1 cellular context compared by ENCODE assay signal in genomic region chr16:85571813-85572619, GRCh38.
TF ChIP-seq lines count a peak whose summit lies in the region.

No MANE protein-coding gene starts in this region.

TF ChIP-seq in K562, 482 proteins besides CTCF, POLR2A, EP300 and RAD21 (continued from another document and continues in another):
- TF ChIP-seq, protein P1, sequence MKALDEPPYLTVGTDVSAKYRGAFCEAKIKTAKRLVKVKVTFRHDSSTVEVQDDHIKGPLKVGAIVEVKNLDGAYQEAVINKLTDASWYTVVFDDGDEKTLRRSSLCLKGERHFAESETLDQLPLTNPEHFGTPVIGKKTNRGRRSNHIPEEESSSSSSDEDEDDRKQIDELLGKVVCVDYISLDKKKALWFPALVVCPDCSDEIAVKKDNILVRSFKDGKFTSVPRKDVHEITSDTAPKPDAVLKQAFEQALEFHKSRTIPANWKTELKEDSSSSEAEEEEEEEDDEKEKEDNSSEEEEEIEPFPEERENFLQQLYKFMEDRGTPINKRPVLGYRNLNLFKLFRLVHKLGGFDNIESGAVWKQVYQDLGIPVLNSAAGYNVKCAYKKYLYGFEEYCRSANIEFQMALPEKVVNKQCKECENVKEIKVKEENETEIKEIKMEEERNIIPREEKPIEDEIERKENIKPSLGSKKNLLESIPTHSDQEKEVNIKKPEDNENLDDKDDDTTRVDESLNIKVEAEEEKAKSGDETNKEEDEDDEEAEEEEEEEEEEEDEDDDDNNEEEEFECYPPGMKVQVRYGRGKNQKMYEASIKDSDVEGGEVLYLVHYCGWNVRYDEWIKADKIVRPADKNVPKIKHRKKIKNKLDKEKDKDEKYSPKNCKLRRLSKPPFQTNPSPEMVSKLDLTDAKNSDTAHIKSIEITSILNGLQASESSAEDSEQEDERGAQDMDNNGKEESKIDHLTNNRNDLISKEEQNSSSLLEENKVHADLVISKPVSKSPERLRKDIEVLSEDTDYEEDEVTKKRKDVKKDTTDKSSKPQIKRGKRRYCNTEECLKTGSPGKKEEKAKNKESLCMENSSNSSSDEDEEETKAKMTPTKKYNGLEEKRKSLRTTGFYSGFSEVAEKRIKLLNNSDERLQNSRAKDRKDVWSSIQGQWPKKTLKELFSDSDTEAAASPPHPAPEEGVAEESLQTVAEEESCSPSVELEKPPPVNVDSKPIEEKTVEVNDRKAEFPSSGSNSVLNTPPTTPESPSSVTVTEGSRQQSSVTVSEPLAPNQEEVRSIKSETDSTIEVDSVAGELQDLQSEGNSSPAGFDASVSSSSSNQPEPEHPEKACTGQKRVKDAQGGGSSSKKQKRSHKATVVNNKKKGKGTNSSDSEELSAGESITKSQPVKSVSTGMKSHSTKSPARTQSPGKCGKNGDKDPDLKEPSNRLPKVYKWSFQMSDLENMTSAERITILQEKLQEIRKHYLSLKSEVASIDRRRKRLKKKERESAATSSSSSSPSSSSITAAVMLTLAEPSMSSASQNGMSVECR (CRISPR knock-in tag; IDR thresholded peaks at IDR 0.05): peak; percentile 31; the same call in 1 of the 2 replicates
- no peak for TF ChIP-seq HMGXB4 (CRISPR knock-in tag; IDR thresholded peaks at IDR 0.05)
- TF ChIP-seq TRIM25 (IDR thresholded peaks at IDR 0.05; ENCODE audit: borderline replicate concordance): peak; percentile 99
- TF ChIP-seq, protein P2, sequence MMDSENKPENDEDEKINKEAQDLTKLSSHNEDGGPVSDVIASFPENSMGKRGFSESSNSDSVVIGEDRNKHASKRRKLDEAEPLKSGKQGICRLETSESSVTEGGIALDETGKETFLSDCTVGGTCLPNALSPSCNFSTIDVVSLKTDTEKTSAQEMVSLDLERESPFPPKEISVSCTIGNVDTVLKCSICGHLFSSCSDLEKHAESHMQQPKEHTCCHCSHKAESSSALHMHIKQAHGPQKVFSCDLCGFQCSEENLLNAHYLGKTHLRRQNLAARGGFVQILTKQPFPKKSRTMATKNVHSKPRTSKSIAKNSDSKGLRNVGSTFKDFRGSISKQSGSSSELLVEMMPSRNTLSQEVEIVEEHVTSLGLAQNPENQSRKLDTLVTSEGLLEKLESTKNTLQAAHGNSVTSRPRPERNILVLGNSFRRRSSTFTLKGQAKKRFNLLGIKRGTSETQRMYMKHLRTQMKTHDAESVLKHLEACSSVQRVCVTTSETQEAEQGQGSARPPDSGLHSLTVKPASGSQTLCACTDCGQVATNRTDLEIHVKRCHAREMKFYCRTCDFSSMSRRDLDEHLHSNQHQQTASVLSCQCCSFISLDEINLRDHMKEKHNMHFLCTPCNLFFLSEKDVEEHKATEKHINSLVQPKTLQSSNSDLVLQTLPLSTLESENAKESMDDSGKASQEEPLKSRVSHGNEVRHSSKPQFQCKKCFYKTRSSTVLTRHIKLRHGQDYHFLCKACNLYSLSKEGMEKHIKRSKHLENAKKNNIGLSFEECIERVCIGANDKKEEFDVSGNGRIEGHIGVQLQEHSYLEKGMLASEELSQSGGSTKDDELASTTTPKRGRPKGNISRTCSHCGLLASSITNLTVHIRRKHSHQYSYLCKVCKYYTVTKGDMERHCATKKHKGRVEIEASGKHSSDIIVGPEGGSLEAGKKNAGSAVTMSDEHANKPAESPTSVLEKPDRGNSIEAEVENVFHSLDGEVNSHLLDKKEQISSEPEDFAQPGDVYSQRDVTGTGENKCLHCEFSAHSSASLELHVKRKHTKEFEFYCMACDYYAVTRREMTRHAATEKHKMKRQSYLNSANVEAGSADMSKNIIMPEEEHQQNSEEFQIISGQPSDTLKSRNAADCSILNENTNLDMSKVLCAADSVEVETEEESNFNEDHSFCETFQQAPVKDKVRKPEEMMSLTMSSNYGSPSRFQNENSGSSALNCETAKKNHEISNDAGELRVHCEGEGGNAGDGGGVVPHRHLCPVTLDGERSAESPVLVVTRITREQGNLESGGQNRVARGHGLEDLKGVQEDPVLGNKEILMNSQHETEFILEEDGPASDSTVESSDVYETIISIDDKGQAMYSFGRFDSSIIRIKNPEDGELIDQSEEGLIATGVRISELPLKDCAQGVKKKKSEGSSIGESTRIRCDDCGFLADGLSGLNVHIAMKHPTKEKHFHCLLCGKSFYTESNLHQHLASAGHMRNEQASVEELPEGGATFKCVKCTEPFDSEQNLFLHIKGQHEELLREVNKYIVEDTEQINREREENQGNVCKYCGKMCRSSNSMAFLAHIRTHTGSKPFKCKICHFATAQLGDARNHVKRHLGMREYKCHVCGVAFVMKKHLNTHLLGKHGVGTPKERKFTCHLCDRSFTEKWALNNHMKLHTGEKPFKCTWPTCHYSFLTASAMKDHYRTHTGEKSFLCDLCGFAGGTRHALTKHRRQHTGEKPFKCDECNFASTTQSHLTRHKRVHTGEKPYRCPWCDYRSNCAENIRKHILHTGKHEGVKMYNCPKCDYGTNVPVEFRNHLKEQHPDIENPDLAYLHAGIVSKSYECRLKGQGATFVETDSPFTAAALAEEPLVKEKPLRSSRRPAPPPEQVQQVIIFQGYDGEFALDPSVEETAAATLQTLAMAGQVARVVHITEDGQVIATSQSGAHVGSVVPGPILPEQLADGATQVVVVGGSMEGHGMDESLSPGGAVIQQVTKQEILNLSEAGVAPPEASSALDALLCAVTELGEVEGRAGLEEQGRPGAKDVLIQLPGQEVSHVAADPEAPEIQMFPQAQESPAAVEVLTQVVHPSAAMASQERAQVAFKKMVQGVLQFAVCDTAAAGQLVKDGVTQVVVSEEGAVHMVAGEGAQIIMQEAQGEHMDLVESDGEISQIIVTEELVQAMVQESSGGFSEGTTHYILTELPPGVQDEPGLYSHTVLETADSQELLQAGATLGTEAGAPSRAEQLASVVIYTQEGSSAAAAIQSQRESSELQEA (IDR thresholded peaks at IDR 0.05; ENCODE audit: low read depth): peak; percentile 67
- TF ChIP-seq GABPB1 (CRISPR knock-in tag; IDR thresholded peaks at IDR 0.05): no peak; the same call in none of the 2 replicates
- TF ChIP-seq NBN (IDR thresholded peaks at IDR 0.05; ENCODE audit: low read depth): peak; percentile 88
- TF ChIP-seq MEF2D (tag; conservative IDR thresholded peaks at IDR 0.05; ENCODE audit: low read depth): peak; percentile 64
- TF ChIP-seq ZNF395 (CRISPR knock-in tag; IDR thresholded peaks at IDR 0.05): peak; percentile 76
- TF ChIP-seq DIDO1 (tag; IDR thresholded peaks at IDR 0.05; ENCODE audit: low read depth): 0 out of 2 replicates have a peak, but pooled peaks have one; percentile 56
- TF ChIP-seq ESRRB (CRISPR knock-in tag; IDR thresholded peaks at IDR 0.05; ENCODE audit: borderline replicate concordance): 0 out of 2 replicates have a peak, but pooled peaks have one; percentile 52
- peak; percentile 60; the same call in 1 of the 2 replicates for TF ChIP-seq NCOA1 (IDR thresholded peaks at IDR 0.05; ENCODE audit: low read depth)
- 0 out of 3 replicates have a peak, but pooled peaks of 1 of the 2 experiments have one; percentile 45 for TF ChIP-seq CBX3 (IDR thresholded peaks at IDR 0.05; ENCODE audit: borderline replicate concordance in 1 of 2, low read length in 2 of 2)
- TF ChIP-seq SMARCE1 (IDR thresholded peaks at IDR 0.05): peak; percentile 35; the same call in 1 of the 2 replicates
- no peak for TF ChIP-seq KDM2B (CRISPR knock-in tag; IDR thresholded peaks at IDR 0.05)
- peak; percentile 51 for TF ChIP-seq BRD9 (IDR thresholded peaks at IDR 0.05; ENCODE audit: low read depth, partially characterized antibody)
- TF ChIP-seq REST (CRISPR knock-in tag; IDR thresholded peaks at IDR 0.05; ENCODE audit: low read depth): no peak
- TF ChIP-seq SREBF1 (IDR thresholded peaks at IDR 0.05; ENCODE audit: borderline replicate concordance, low read depth, low read length): no peak
- TF ChIP-seq JUND (IDR thresholded peaks at IDR 0.05; ENCODE audit: borderline replicate concordance, low read depth, low read length): no peak
- peak; percentile 61; the same call in 1 of the 3 replicates for TF ChIP-seq JUND (tag; IDR thresholded peaks at IDR 0.05; ENCODE audit: borderline replicate concordance, low read depth, low read length)
- TF ChIP-seq C11orf30 (IDR thresholded peaks at IDR 0.05; ENCODE audit: low read depth): no peak
- peak; percentile 87 for TF ChIP-seq PHB2 (IDR thresholded peaks at IDR 0.05; ENCODE audit: low read depth)
- TF ChIP-seq, protein P3, sequence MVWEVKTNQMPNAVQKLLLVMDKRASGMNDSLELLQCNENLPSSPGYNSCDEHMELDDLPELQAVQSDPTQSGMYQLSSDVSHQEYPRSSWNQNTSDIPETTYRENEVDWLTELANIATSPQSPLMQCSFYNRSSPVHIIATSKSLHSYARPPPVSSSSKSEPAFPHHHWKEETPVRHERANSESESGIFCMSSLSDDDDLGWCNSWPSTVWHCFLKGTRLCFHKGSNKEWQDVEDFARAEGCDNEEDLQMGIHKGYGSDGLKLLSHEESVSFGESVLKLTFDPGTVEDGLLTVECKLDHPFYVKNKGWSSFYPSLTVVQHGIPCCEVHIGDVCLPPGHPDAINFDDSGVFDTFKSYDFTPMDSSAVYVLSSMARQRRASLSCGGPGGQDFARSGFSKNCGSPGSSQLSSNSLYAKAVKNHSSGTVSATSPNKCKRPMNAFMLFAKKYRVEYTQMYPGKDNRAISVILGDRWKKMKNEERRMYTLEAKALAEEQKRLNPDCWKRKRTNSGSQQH (CRISPR knock-in tag; IDR thresholded peaks at IDR 0.05): peak; percentile 97
- TF ChIP-seq MYBL2 (IDR thresholded peaks at IDR 0.05; ENCODE audit: low read depth): no peak
- TF ChIP-seq MYBL2 (CRISPR knock-in tag; IDR thresholded peaks at IDR 0.05; ENCODE audit: borderline replicate concordance): no peak
- 0 out of 4 replicates have a peak, but pooled peaks of 1 of the 2 experiments have one; percentile 53 for TF ChIP-seq KDM4B (IDR thresholded peaks at IDR 0.05; ENCODE audit: borderline replicate concordance in 2 of 2, low read depth in 1 of 2)
- 0 out of 2 replicates have a peak, but pooled peaks have one; percentile 24 for TF ChIP-seq CAMTA2 (CRISPR knock-in tag; conservative IDR thresholded peaks at IDR 0.05)
- no peak for TF ChIP-seq ZNF24 (IDR thresholded peaks at IDR 0.05)
- peak; percentile 57; the same call in 1 of the 2 replicates for TF ChIP-seq TEAD4 (IDR thresholded peaks at IDR 0.05; ENCODE audit: low read length)
- TF ChIP-seq TEAD4 (CRISPR knock-in tag; IDR thresholded peaks at IDR 0.05; ENCODE audit: borderline replicate concordance): no peak
- peak; percentile 98 for TF ChIP-seq SMARCA5 (IDR thresholded peaks at IDR 0.05)
- no peak for TF ChIP-seq ZBTB17 (CRISPR knock-in tag; IDR thresholded peaks at IDR 0.05)
- peak; percentile 81; the same call in 1 of the 2 replicates for TF ChIP-seq YBX1 (IDR thresholded peaks at IDR 0.05)
- TF ChIP-seq ARHGAP35 (IDR thresholded peaks at IDR 0.05; ENCODE audit: partially characterized antibody): peak; percentile 92
